In the genomic region with DNA sequence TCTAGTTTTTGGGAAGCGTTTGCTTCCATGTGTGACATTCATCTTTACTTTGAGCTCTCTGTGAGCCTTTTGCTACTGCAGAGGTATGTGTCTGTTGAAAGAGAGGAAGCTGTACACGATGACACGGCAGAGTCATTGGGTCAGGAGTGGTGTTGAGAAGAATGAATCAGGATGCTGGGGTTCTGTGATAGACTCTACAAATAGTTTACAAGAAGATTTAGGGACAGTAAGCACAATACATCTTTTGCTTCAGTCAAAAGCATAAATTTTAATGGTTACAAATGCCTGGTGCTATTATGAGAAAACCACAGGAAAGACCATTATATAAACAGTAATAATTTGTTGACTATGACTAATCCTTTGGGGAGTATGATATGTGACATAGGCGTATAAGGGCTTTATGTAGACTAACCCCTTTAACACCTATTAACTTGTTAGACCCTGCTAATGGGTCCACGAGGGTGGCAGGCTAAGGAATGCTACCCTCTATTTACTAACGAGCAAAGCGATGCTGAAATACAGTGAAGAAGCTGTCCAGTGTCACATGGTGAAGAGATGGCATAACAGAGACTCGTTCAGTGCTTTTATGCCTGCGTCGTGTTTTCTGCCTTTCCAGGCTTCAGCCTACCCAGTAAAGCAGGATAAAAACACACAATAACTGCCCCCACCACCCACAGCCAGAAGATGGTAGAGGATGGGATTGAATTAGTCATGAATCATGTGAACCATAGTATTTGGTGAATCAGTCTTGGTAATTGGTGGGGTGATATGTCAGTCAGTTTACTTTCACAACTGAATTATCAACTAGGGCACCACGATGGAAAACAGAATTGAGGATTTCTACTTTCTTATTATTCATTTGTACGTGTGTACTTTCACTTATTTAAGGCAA, we compare ENCODE assay signal across 9 cellular contexts.
DNase-seq lines count a peak whose midpoint lies in the region; ATAC-seq, FAIRE-seq and TF ChIP-seq lines count a peak whose summit lies in the region.
"Had no signal": no experiment of that assay in that cellular context is flagged by ENCODE, and none has a peak within 500 bp of the region (broad histone marks: within the 10 kb centered on the region; RNA-seq: fewer than 3 reads in every experiment).

No MANE protein-coding gene starts in this region.

- H3K4me1 Mint-ChIP-seq in activated naive CD8-positive, alpha-beta T cell (ENCODE audit: low read depth) = peaks cover 9% of the 10 kb centered on the region
- peaks cover 29% of the 10 kb centered on the region for H3K4me1 Mint-ChIP-seq in activated naive CD8-positive, alpha-beta T cell treated with anti-CD3 and anti-CD28 coated beads for 36 hours
- H3K4me1 Mint-ChIP-seq in astrocyte (ENCODE audit: low read depth, unreplicated experiment) = peaks cover 56% of the 10 kb centered on the region

- peak overlapping the region; percentile 63 for H3K4me2 ChIP-seq in astrocyte (ENCODE audit: low read length)

- H3K27ac Mint-ChIP-seq in activated naive CD8-positive, alpha-beta T cell = peak overlapping the region; percentile 11
- H3K27ac Mint-ChIP-seq in activated naive CD8-positive, alpha-beta T cell treated with anti-CD3 and anti-CD28 coated beads for 36 hours = no peak overlapping the region
- peak overlapping the region; percentile 96 for H3K27ac Mint-ChIP-seq in astrocyte (ENCODE audit: unreplicated experiment)
- H3K27ac Mint-ChIP-seq: CD4-positive, CD25-positive, alpha-beta regulatory T cell had no signal

- peak overlapping the region; percentile 94 for H3K27ac ChIP-seq in astrocyte (ENCODE audit: low read depth, low read length)
- no peak overlapping the region for H3K27ac ChIP-seq in lower lobe of right lung
- H3K27ac ChIP-seq in upper lobe of left lung = peak overlapping the region in 3 of 4 donors; percentile 6 to 49 (median 23)

- no peaks in the 10 kb centered on the region for H3K9me3 Mint-ChIP-seq in activated naive CD8-positive, alpha-beta T cell (ENCODE audit: low read depth)
- no peaks in the 10 kb centered on the region for H3K9me3 Mint-ChIP-seq in activated naive CD8-positive, alpha-beta T cell treated with anti-CD3 and anti-CD28 coated beads for 36 hours
- no peaks in the 10 kb centered on the region for H3K9me3 Mint-ChIP-seq in astrocyte (ENCODE audit: unreplicated experiment)
- H3K9me3 Mint-ChIP-seq: CD4-positive, CD25-positive, alpha-beta regulatory T cell had no signal

- H3K36me3 Mint-ChIP-seq in activated naive CD8-positive, alpha-beta T cell = peaks cover 20% of the 10 kb centered on the region
- peaks cover 12% of the 10 kb centered on the region for H3K36me3 Mint-ChIP-seq in activated naive CD8-positive, alpha-beta T cell treated with anti-CD3 and anti-CD28 coated beads for 36 hours
- peaks cover 10% of the 10 kb centered on the region for H3K36me3 Mint-ChIP-seq in astrocyte (ENCODE audit: low read depth, unreplicated experiment)

- H3K9me3 ChIP-seq in astrocyte (ENCODE audit: insufficient read depth, low read depth, low read length) (no peaks in the 10 kb centered on the region), lower lobe of right lung (no peaks in the 10 kb centered on the region), upper lobe of left lung (no peaks in the 10 kb centered on the region)

- peaks cover 82% of the 10 kb centered on the region for H3K79me2 ChIP-seq in astrocyte (ENCODE audit: insufficient read depth, low read length)

- H3K27me3 Mint-ChIP-seq in activated naive CD8-positive, alpha-beta T cell = no peaks in the 10 kb centered on the region
- H3K27me3 Mint-ChIP-seq in activated naive CD8-positive, alpha-beta T cell treated with anti-CD3 and anti-CD28 coated beads for 36 hours = no peaks in the 10 kb centered on the region
- H3K27me3 Mint-ChIP-seq in astrocyte (ENCODE audit: low read depth, unreplicated experiment) = no peaks in the 10 kb centered on the region
- H3K27me3 Mint-ChIP-seq: CD4-positive, CD25-positive, alpha-beta regulatory T cell had no signal

- no peak for TF ChIP-seq CTCF in astrocyte (IDR thresholded peaks at IDR 0.05; ENCODE audit: insufficient read depth, low read depth, low read length)
- TF ChIP-seq CTCF in lower lobe of right lung (IDR thresholded peaks at IDR 0.05) = no peak
- TF ChIP-seq CTCF in upper lobe of left lung (IDR thresholded peaks at IDR 0.05) = no peak

- H3K36me3 ChIP-seq in astrocyte (ENCODE audit: insufficient read depth, low read length) (no peaks in the 10 kb centered on the region), lower lobe of right lung (no peaks in the 10 kb centered on the region), upper lobe of left lung (no peaks in the 10 kb centered on the region)

- H4K20me1 ChIP-seq in astrocyte (ENCODE audit: insufficient read depth, low read length) = peaks cover 3% of the 10 kb centered on the region

- H3K9ac ChIP-seq in astrocyte (ENCODE audit: low read length) = peak overlapping the region; percentile 69

- no peak overlapping the region for H3K4me3 Mint-ChIP-seq in activated naive CD8-positive, alpha-beta T cell
- no peak overlapping the region for H3K4me3 Mint-ChIP-seq in activated naive CD8-positive, alpha-beta T cell treated with anti-CD3 and anti-CD28 coated beads for 36 hours
- H3K4me3 Mint-ChIP-seq in astrocyte (ENCODE audit: unreplicated experiment) = peak overlapping the region; percentile 52
- H3K4me3 Mint-ChIP-seq: CD4-positive, CD25-positive, alpha-beta regulatory T cell had no signal

- H3K27me3 ChIP-seq in astrocyte (ENCODE audit: insufficient read depth, low read length) (no peaks in the 10 kb centered on the region), lower lobe of right lung (ENCODE audit: low read depth) (no peaks in the 10 kb centered on the region), upper lobe of left lung (no peaks in the 10 kb centered on the region)

- intact Hi-C loops in lower lobe of right lung (cut with DNase I) = no loop called here

- FAIRE-seq in astrocyte (lab: Jason Lieb, UNC) = peak; percentile 78

- TF ChIP-seq POLR2A in upper lobe of left lung (IDR thresholded peaks at IDR 0.05) = no peak

- ATAC-seq in lower lobe of right lung (peak; percentile 39 to 51), upper lobe of left lung (ENCODE audit: low FRiP score in 2 of 2) (no peak), HG03457 (IDR thresholded peaks at IDR 0.05; ENCODE audit: unreplicated experiment) (no peak)

- DNase-seq in activated naive CD8-positive, alpha-beta T cell treated with anti-CD3 and anti-CD28 coated beads for 36 hours = no peak
- DNase-seq in astrocyte (ENCODE audit: low read depth) = peak; percentile 94
- DNase-seq in lower lobe of right lung = no peak
- DNase-seq in upper lobe of left lung = no peak
- no peak for DNase-seq in SK-N-DZ (ENCODE audit: low spot score)
- no peak for DNase-seq in stimulated activated CD4-positive, alpha-beta T cell treated with anti-CD3 and anti-CD28 coated beads, Interleukin-4, amount 100 ng/mL, for 24 hours
- DNase-seq: CD4-positive, CD25-positive, alpha-beta regulatory T cell had no signal

- H3K4me3 ChIP-seq in astrocyte (ENCODE audit: insufficient read depth, low read depth, low read length) (no peak overlapping the region), lower lobe of right lung (no peak overlapping the region), upper lobe of left lung (no peak overlapping the region)

- 75 to 78% methylated on average over 12 of the region's 12 CpGs for WGBS in upper lobe of left lung, 2 donors

- H3K4me1 ChIP-seq in astrocyte (ENCODE audit: insufficient read depth, low read length) = peaks cover 61% of the 10 kb centered on the region
- peaks cover 44% of the 10 kb centered on the region for H3K4me1 ChIP-seq in lower lobe of right lung
- peaks cover 27 to 50% (median 38%) of the 10 kb centered on the region in 4 donors for H3K4me1 ChIP-seq in upper lobe of left lung

- no peak overlapping the region for H2AFZ ChIP-seq in astrocyte (ENCODE audit: low read depth, low read length)

- TF ChIP-seq EP300 in upper lobe of left lung (IDR thresholded peaks at IDR 0.05) = no peak

Comparison
In these comparisons a context has a peak if more than half of its experiments do, and no peak if none do; other contexts are left out.
1. ATAC-seq: peak in lower lobe of right lung (2 of 2); none in upper lobe of left lung (0 of 2) and HG03457 (single experiment).